Comparison of ENCODE assay signal across 8 cellular contexts in genomic region chr12:57086951-57087688, GRCh38. TPM values are rescaled to one million over a fixed set of nuclear protein-coding genes. Genes with fewer than 3 reads are reported as not detected.
DNase-seq lines count a peak whose midpoint lies in the region; ATAC-seq and TF ChIP-seq lines count a peak whose summit lies in the region.

No MANE protein-coding gene starts in this region.

- POLR2A ChIA-PET in CD8-positive, alpha-beta memory T cell (lab: Charles Lee): interaction anchor here (1.9 to 10.9 kb wide), 3 partner anchors 8 to 23 kb away, joined by 6 to 131 read pairs (median 39); partner anchors contain the start of genes NEMP1 and STAT6
- POLR2A ChIA-PET in IMR-90 (lab: Charles Lee; ENCODE audit: unreplicated experiment): interaction anchor here (0.6 to 1.6 kb wide), 3 partner anchors 8 to 41 kb away, joined by 3 to 9 read pairs (median 4); partner anchors contain the start of gene NEMP1

- no TSS peak for BruUV-seq in IMR-90 (replicated peaks; lab: Mats Ljungman, UMichigan)

- H3K9me1 ChIP-seq in IMR-90 (ENCODE audit: insufficient read depth, low read length): peaks cover 6% of the 10 kb centered on the region

- peak overlapping the region; percentile 99 for H2BK15ac ChIP-seq in IMR-90 (ENCODE audit: low read depth, low read length)

- H3K18ac ChIP-seq in IMR-90 (ENCODE audit: low read depth, low read length): peak overlapping the region; percentile 96

- dilution Hi-C loops in IMR-90 (cut with HindIII; ENCODE audit: low sequenced_read_pairs, unreplicated experiment): no loop called here

- H3K4me3 ChIP-seq in CD8-positive, alpha-beta memory T cell (ENCODE audit: low read length): peak overlapping the region; percentile 97
- peak overlapping the region; percentile 59 for H3K4me3 ChIP-seq in IMR-90 (ENCODE audit: insufficient read depth, low read depth, low read length)

- no peaks in the 10 kb centered on the region for H3K27me3 ChIP-seq in CD8-positive, alpha-beta memory T cell (ENCODE audit: insufficient read depth, low read length, poor library complexity, severe bottlenecking)
- H3K27me3 ChIP-seq in IMR-90 (ENCODE audit: control insufficient read depth, insufficient read depth, low read length): no peaks in the 10 kb centered on the region

- WGBS in IMR-90 (ENCODE audit: extremely low coverage in 2 of 2, insufficient read length in 1 of 2), 2 experiments: 0% methylated on average over 5 of the region's 54 CpGs; no CpG with 5 or more reads in 1 of the 2 experiments

- ATAC-seq in GM21390 (IDR thresholded peaks at IDR 0.05; ENCODE audit: unreplicated experiment) (peak; percentile 28), IMR-90 (ENCODE audit: low read depth) (peak; percentile 49)

- peak overlapping the region; percentile 91 to 100 (median 99) for H3K27ac Mint-ChIP-seq in CD8-positive, alpha-beta memory T cell

- H2BK20ac ChIP-seq in IMR-90 (ENCODE audit: low read depth, low read length): peak overlapping the region; percentile 60

- peak overlapping the region; percentile 90 for H3K4me2 ChIP-seq in IMR-90 (ENCODE audit: low read depth, low read length)

- H3K36me3 Mint-ChIP-seq in CD8-positive, alpha-beta memory T cell: peaks cover 0 to 31% (median 0%) of the 10 kb centered on the region in 3 donors

- H4K91ac ChIP-seq in IMR-90 (ENCODE audit: insufficient read depth, low read depth, low read length): peak overlapping the region; percentile 97

- H3K27me3 Mint-ChIP-seq in CD8-positive, alpha-beta memory T cell: no peaks in the 10 kb centered on the region

- in situ Hi-C loops in IMR-90 (cut with MboI; ENCODE audit: low sequenced_read_pairs): no loop called here

- peak overlapping the region; percentile 95 for H2BK120ac ChIP-seq in IMR-90 (ENCODE audit: low read depth, low read length)

- peak overlapping the region; percentile 93 for H3K27ac ChIP-seq in CD8-positive, alpha-beta memory T cell (ENCODE audit: low read depth, low read length)
- H3K27ac ChIP-seq in IMR-90 (ENCODE audit: insufficient read depth, low read length) (peak overlapping the region; percentile 98), angular gyrus (ENCODE audit: low read depth, low read length) (peak overlapping the region; percentile 95)

- H2AFZ ChIP-seq in IMR-90 (replicated peaks; ENCODE audit: low read length, poor library complexity): peak overlapping the region; percentile 88

- DNase-seq in CD8-positive, alpha-beta memory T cell: peak; percentile 84 to 95 (median 90)
- peak; percentile 93 for DNase-seq in IMR-90
- peak; percentile 80 to 92 (median 87) for DNase-seq in T-helper 2 cell
- DNase-seq in hepatic stellate cell (ENCODE audit: low spot score): peak; percentile 84
- peak; percentile 76 for DNase-seq in retina
- no peak for DNase-seq in NCI-H187 treated with DMSO at 0.1 percent for 48 hours (lab: John Stamatoyannopoulos, UW)

- intact Hi-C loops in IMR-90 (cut with micrococcal nuclease): no loop called here

- H3K14ac ChIP-seq in IMR-90 (replicated peaks; ENCODE audit: low read depth, low read length): peak overlapping the region; percentile 97

- H3K79me1 ChIP-seq in IMR-90 (ENCODE audit: low read depth in 1 of 2, low read length in 2 of 2): peaks cover 5 to 37% of the 10 kb centered on the region in 2 experiments; a peak in 3 of 4 replicates

- peak; percentile 11; the same call in 1 of the 2 replicates for TF ChIP-seq POLR2A in IMR-90 (IDR thresholded peaks at IDR 0.05; ENCODE audit: low read depth, low read length)

- peak overlapping the region; percentile 96 for H2BK5ac ChIP-seq in IMR-90 (ENCODE audit: low read depth, low read length, poor library complexity, severe bottlenecking)

- no peak for TF ChIP-seq CTCF in IMR-90 (conservative IDR thresholded peaks at IDR 0.05; ENCODE audit: low read depth, low read length)

- no peaks in the 10 kb centered on the region for H3K9me3 Mint-ChIP-seq in CD8-positive, alpha-beta memory T cell

- H2AK5ac ChIP-seq in IMR-90 (ENCODE audit: low read depth, low read length): peak overlapping the region; percentile 98

- peaks cover 35 to 46% (median 42%) of the 10 kb centered on the region in 3 donors for H3K4me1 Mint-ChIP-seq in CD8-positive, alpha-beta memory T cell

- TF ChIP-seq RAD21 in IMR-90 (IDR thresholded peaks at IDR 0.05; ENCODE audit: low read length): no peak

- peaks cover 29% of the 10 kb centered on the region for H4K20me1 ChIP-seq in IMR-90 (ENCODE audit: insufficient read depth, low read length)

- peak overlapping the region; percentile 99 for H3K4ac ChIP-seq in IMR-90 (ENCODE audit: low read depth, low read length)

- peak overlapping the region; percentile 100 for H2AK9ac ChIP-seq in IMR-90 (replicated peaks; ENCODE audit: low read depth, low read length, poor library complexity)

- H4K5ac ChIP-seq in IMR-90 (ENCODE audit: low read depth, low read length): peak overlapping the region; percentile 95

- H3K4me3 Mint-ChIP-seq in CD8-positive, alpha-beta memory T cell: peak overlapping the region; percentile 87 to 98 (median 93)

- H3K4me1 ChIP-seq in CD8-positive, alpha-beta memory T cell (ENCODE audit: insufficient read depth, low read length): peaks cover 22% of the 10 kb centered on the region
- peaks cover 17% of the 10 kb centered on the region for H3K4me1 ChIP-seq in IMR-90 (ENCODE audit: control insufficient read depth, insufficient read depth, low read length)

- peak overlapping the region; percentile 99 for H3K23ac ChIP-seq in IMR-90 (ENCODE audit: low read depth, low read length)

- H3K9me3 ChIP-seq in CD8-positive, alpha-beta memory T cell (ENCODE audit: low read length): no peaks in the 10 kb centered on the region
- H3K9me3 ChIP-seq in IMR-90 (ENCODE audit: control insufficient read depth, insufficient read depth, low read length): no peaks in the 10 kb centered on the region

- CTCF ChIA-PET in CD8-positive, alpha-beta memory T cell (lab: Charles Lee): interaction anchor here (0.6 to 14.7 kb wide), 7 partner anchors 8 to 28 kb away, joined by 3 to 195 read pairs (median 3); partner anchors contain the start of gene STAT6
- CTCF ChIA-PET in IMR-90 (lab: Yijun Ruan, JAX): interaction anchor here (1.0 kb wide), 2 partner anchors 61 to 152 kb away, joined by 3 read pairs; no protein-coding TSS in a partner anchor

- H4K8ac ChIP-seq in IMR-90 (ENCODE audit: low read depth in 2 of 2, low read length in 2 of 2): peak overlapping the region; percentile 96 to 98

- H3K36me3 ChIP-seq in CD8-positive, alpha-beta memory T cell (ENCODE audit: insufficient read depth, low read length): peaks cover 10% of the 10 kb centered on the region
- H3K36me3 ChIP-seq in IMR-90 (ENCODE audit: control insufficient read depth, insufficient read depth, low read length): peaks cover 18% of the 10 kb centered on the region

- peak overlapping the region; percentile 99 for H3K56ac ChIP-seq in IMR-90 (ENCODE audit: extremely low read depth, insufficient read depth, low read length)

- peak overlapping the region; percentile 96 for H3K9ac ChIP-seq in IMR-90 (ENCODE audit: low read depth, low read length)

TF ChIP-seq in IMR-90, 13 proteins besides CTCF, POLR2A, EP300 and RAD21 (continues in another document):
- no peak for TF ChIP-seq RCOR1 (IDR thresholded peaks at IDR 0.05; ENCODE audit: insufficient replicate concordance, low read length)
- TF ChIP-seq RFX5 (IDR thresholded peaks at IDR 0.05; ENCODE audit: low read depth, low read length): no peak
- no peak for TF ChIP-seq ELK1 (IDR thresholded peaks at IDR 0.05; ENCODE audit: borderline replicate concordance, low read depth, low read length)
- no peak for TF ChIP-seq CEBPB (IDR thresholded peaks at IDR 0.05; ENCODE audit: low read depth, low read length)
- no peak for TF ChIP-seq MAFK (IDR thresholded peaks at IDR 0.05; ENCODE audit: low read depth, low read length)
- no peak for TF ChIP-seq NFE2L2 (IDR thresholded peaks at IDR 0.05; ENCODE audit: low read depth, low read length)

RNA-seq across cellular contexts. Expression of gene NAB2, which starts 1.8 kb away (rescaled TPM):
- total RNA-seq in CD8-positive, alpha-beta memory T cell: 10 to 100 TPM; 37.7 to 40.1 TPM
- 1.6 TPM for polyA plus RNA-seq in CD8-positive, alpha-beta memory T cell
- total RNA-seq in IMR-90 (2012; rRNA removed): 68.3 and 68.8 TPM in 2 replicates
- polyA plus RNA-seq in IMR-90 (2012; rRNA removed): 65.1 and 65.2 TPM in 2 replicates
- 52.2 and 62.3 TPM in 2 replicates for polyA plus RNA-seq in IMR-90 (2012; cell fraction: cytosol; rRNA removed)
- 73.8 and 87.3 TPM in 2 replicates for polyA plus RNA-seq in IMR-90 (2012; cell fraction: nucleus; rRNA removed; ENCODE audit: low replicate concordance)

RNA-seq across cellular contexts. Expression of gene NEMP1, which starts 8.5 kb away (rescaled TPM):
- total RNA-seq in CD8-positive, alpha-beta memory T cell: 10 to 100 TPM; 50.5 to 50.9 TPM
- 3.8 TPM for polyA plus RNA-seq in CD8-positive, alpha-beta memory T cell
- 10.9 and 14.7 TPM in 2 replicates for total RNA-seq in IMR-90 (2012; rRNA removed)
- 7.2 and 8.9 TPM in 2 replicates for polyA plus RNA-seq in IMR-90 (2012; rRNA removed)
- 1.2 and 2.3 TPM in 2 replicates for polyA plus RNA-seq in IMR-90 (2012; cell fraction: cytosol; rRNA removed)
- 3.6 and 28.5 TPM in 2 replicates for polyA plus RNA-seq in IMR-90 (2012; cell fraction: nucleus; rRNA removed; ENCODE audit: low replicate concordance)

RNA-seq across cellular contexts. Expression of gene STAT6, which starts 24.0 kb away (rescaled TPM):
- total RNA-seq in CD8-positive, alpha-beta memory T cell: 100 to 1,000 TPM; 262 to 265 TPM
- polyA plus RNA-seq in CD8-positive, alpha-beta memory T cell: 82.8 TPM
- total RNA-seq in IMR-90 (2012; rRNA removed): 38.9 and 43.4 TPM in 2 replicates
- polyA plus RNA-seq in IMR-90 (2012; rRNA removed): 88.8 and 96.9 TPM in 2 replicates
- polyA plus RNA-seq in IMR-90 (2012; cell fraction: cytosol; rRNA removed): 44.8 and 69.4 TPM in 2 replicates
- 334 and 370 TPM in 2 replicates for polyA plus RNA-seq in IMR-90 (2012; cell fraction: nucleus; rRNA removed; ENCODE audit: low replicate concordance)

RNA-seq across cellular contexts. Expression of gene MYO1A, which starts 37.2 kb away (rescaled TPM):
- total RNA-seq in CD8-positive, alpha-beta memory T cell: under 1 TPM; 0.51 to 0.70 TPM
- polyA plus RNA-seq in CD8-positive, alpha-beta memory T cell: 0.40 TPM
- total RNA-seq in IMR-90 (2012; rRNA removed): under 0.01 TPM in 1 of 2 replicates, not detected in the other
- not detected in 2 replicates for polyA plus RNA-seq in IMR-90 (2012; rRNA removed)
- polyA plus RNA-seq in IMR-90 (2012; cell fraction: cytosol; rRNA removed): not detected in 2 replicates
- polyA plus RNA-seq in IMR-90 (2012; cell fraction: nucleus; rRNA removed; ENCODE audit: low replicate concordance): 0.14 and 0.17 TPM in 2 replicates

RNA-seq across cellular contexts. Expression of gene LRP1, which starts 41.2 kb away (rescaled TPM):
- total RNA-seq in CD8-positive, alpha-beta memory T cell: 1 to 10 TPM; 2.3 to 2.5 TPM
- polyA plus RNA-seq in CD8-positive, alpha-beta memory T cell: 0.29 TPM
- 73.1 and 75.5 TPM in 2 replicates for total RNA-seq in IMR-90 (2012; rRNA removed)
- polyA plus RNA-seq in IMR-90 (2012; rRNA removed): 142 and 155 TPM in 2 replicates
- polyA plus RNA-seq in IMR-90 (2012; cell fraction: cytosol; rRNA removed): 119 and 250 TPM in 2 replicates
- polyA plus RNA-seq in IMR-90 (2012; cell fraction: nucleus; rRNA removed; ENCODE audit: low replicate concordance): 252 and 565 TPM in 2 replicates
